In genomic region chr4:184283659-184284335, GRCh38 we compare ENCODE assay signal across 12 cellular contexts.
DNase-seq lines count a peak whose midpoint lies in the region; ATAC-seq lines count a peak whose summit lies in the region.
"Had no signal": no experiment of that assay in that cellular context is flagged by ENCODE, and none has a peak within 500 bp of the region (broad histone marks: within the 10 kb centered on the region; RNA-seq: fewer than 3 reads in every experiment).

No MANE protein-coding gene starts in this region.

- H3K36me3 ChIP-seq in duodenal mucosa (ENCODE audit: control insufficient read depth in 1 of 2, insufficient read depth in 2 of 2, low read length in 2 of 2): no peaks in the 10 kb centered on the region

- peak; percentile 1 for ATAC-seq in GM18907 (IDR thresholded peaks at IDR 0.05; ENCODE audit: unreplicated experiment)
- ATAC-seq in stimulated activated memory B cell treated with anti-CD40 and anti-IgM and Interleukin-4, amounts not matched to agents 10 μg/mL and 1 μg/mL and 100 μg/mL, for 72 hours: peak; percentile 14
- no peak for ATAC-seq in GM19395 (IDR thresholded peaks at IDR 0.05; ENCODE audit: unreplicated experiment)

- no peaks in the 10 kb centered on the region for H3K9me3 Mint-ChIP-seq in IgD-negative memory B cell
- H3K9me3 Mint-ChIP-seq in stimulated activated memory B cell treated with anti-CD40 and anti-IgM and Interleukin-4, amounts not matched to agents 10 μg/mL and 1 μg/mL and 100 μg/mL, for 72 hours: no peaks in the 10 kb centered on the region

- DNase-seq in NCI-H2107 treated with DMSO at 0.1 percent for 48 hours (lab: John Stamatoyannopoulos, UW; ENCODE audit: unreplicated experiment) (no peak), ACHN (no peak)
- DNase-seq: activated CD4-positive, alpha-beta T cell treated with anti-CD3 and anti-CD28 coated beads for 1 hour; amniotic stem cell; kidney; NCI-H1105; PC-9 had no signal

- peak overlapping the region; percentile 41 to 90 (median 52) for H3K4me3 Mint-ChIP-seq in IgD-negative memory B cell
- H3K4me3 Mint-ChIP-seq in stimulated activated memory B cell treated with anti-CD40 and anti-IgM and Interleukin-4, amounts not matched to agents 10 μg/mL and 1 μg/mL and 100 μg/mL, for 72 hours: peak overlapping the region; percentile 52

- no peaks in the 10 kb centered on the region for H3K27me3 ChIP-seq in duodenal mucosa (ENCODE audit: control insufficient read depth in 1 of 2, insufficient read depth in 2 of 2, low read length in 2 of 2)

- H3K27me3 Mint-ChIP-seq in IgD-negative memory B cell: no peaks in the 10 kb centered on the region
- H3K27me3 Mint-ChIP-seq in stimulated activated memory B cell treated with anti-CD40 and anti-IgM and Interleukin-4, amounts not matched to agents 10 μg/mL and 1 μg/mL and 100 μg/mL, for 72 hours: no peaks in the 10 kb centered on the region

- H3K9ac ChIP-seq in duodenal mucosa (ENCODE audit: low read depth in 1 of 2, low read length in 2 of 2): peak overlapping the region in 1 of 2 donors; percentile 12

- in situ Hi-C loops in ACHN (cut with HindIII; ENCODE audit: low pct_ligation_motif_present, low pct_unique_long_range_greater_than_20kb, low sequenced_read_pairs): no loop called here

- no peaks in the 10 kb centered on the region for H3K36me3 Mint-ChIP-seq in IgD-negative memory B cell
- H3K36me3 Mint-ChIP-seq in stimulated activated memory B cell treated with anti-CD40 and anti-IgM and Interleukin-4, amounts not matched to agents 10 μg/mL and 1 μg/mL and 100 μg/mL, for 72 hours: peaks cover 1% of the 10 kb centered on the region

- H3K27ac Mint-ChIP-seq in IgD-negative memory B cell: peak overlapping the region; percentile 27 to 94 (median 48)
- H3K27ac Mint-ChIP-seq in stimulated activated memory B cell treated with anti-CD40 and anti-IgM and Interleukin-4, amounts not matched to agents 10 μg/mL and 1 μg/mL and 100 μg/mL, for 72 hours: peak overlapping the region; percentile 95

- peaks cover 36 to 42% of the 10 kb centered on the region in 2 donors for H3K4me1 ChIP-seq in duodenal mucosa (ENCODE audit: control insufficient read depth in 1 of 2, insufficient read depth in 2 of 2, low read length in 2 of 2)

- H3K27ac ChIP-seq in duodenal mucosa (ENCODE audit: low read depth, low read length): peak overlapping the region; percentile 41
- H3K27ac ChIP-seq: PC-9 had no signal

- H3K4me3 ChIP-seq in duodenal mucosa (ENCODE audit: low read depth in 1 of 2, low read length in 2 of 2): no peak overlapping the region
- H3K4me3 ChIP-seq: PC-9 had no signal

- no peaks in the 10 kb centered on the region for H3K9me3 ChIP-seq in duodenal mucosa (ENCODE audit: control insufficient read depth in 1 of 2, low read length in 2 of 2)

- H3K4me1 Mint-ChIP-seq in IgD-negative memory B cell: peaks cover 65 to 70% (median 69%) of the 10 kb centered on the region in 3 donors
- peaks cover 87% of the 10 kb centered on the region for H3K4me1 Mint-ChIP-seq in stimulated activated memory B cell treated with anti-CD40 and anti-IgM and Interleukin-4, amounts not matched to agents 10 μg/mL and 1 μg/mL and 100 μg/mL, for 72 hours
